Comparison of ENCODE assay signal across 23 cellular contexts in genomic region chr17:78628547-78629435, GRCh38. TPM values are rescaled to one million over a fixed set of nuclear protein-coding genes. Genes with fewer than 3 reads are reported as not detected.
DNase-seq lines count a peak whose midpoint lies in the region; ATAC-seq, FAIRE-seq and TF ChIP-seq lines count a peak whose summit lies in the region.
"Had no signal": no experiment of that assay in that cellular context is flagged by ENCODE, and none has a peak within 500 bp of the region (broad histone marks: within the 10 kb centered on the region; RNA-seq: fewer than 3 reads in every experiment).

No MANE protein-coding gene starts in this region.

- H4K20me1 ChIP-seq in HepG2 (ENCODE audit: insufficient read depth, low read length) (no peaks in the 10 kb centered on the region), K562 (replicated peaks; ENCODE audit: control insufficient read depth, insufficient read depth, low read length) (peaks cover 17% of the 10 kb centered on the region)

- POLR2A ChIA-PET in HepG2 (lab: Yijun Ruan, JAX) (interaction anchor here (0.9 kb wide), 1 partner anchor 11 kb away, joined by 3 read pairs; no protein-coding TSS in a partner anchor), K562 (lab: Yijun Ruan, JAX) (interaction anchor here (0.6 to 0.7 kb wide), 3 partner anchors 17 to 416 kb away, joined by 3 to 4 read pairs (median 3); no protein-coding TSS in a partner anchor)

- H3K23ac ChIP-seq in neuronal stem cell (ENCODE audit: low read depth, low read length, poor library complexity): peak overlapping the region; percentile 73

- no peak overlapping the region for H4K91ac ChIP-seq in neuronal stem cell (ENCODE audit: low read depth, low read length, poor library complexity)

- H4K8ac ChIP-seq in neuronal stem cell (ENCODE audit: low read depth, low read length): peak overlapping the region; percentile 17

- CTCF ChIA-PET in HepG2 (lab: Yijun Ruan, JAX; ENCODE audit: low intra/inter-chr PET ratio, low total read pairs): interaction anchor here (1.6 kb wide), 1 partner anchor 80 kb away, joined by 3 read pairs; no protein-coding TSS in a partner anchor
- CTCF ChIA-PET in K562 (lab: Yijun Ruan, JAX; ENCODE audit: low intra/inter-chr PET ratio): no interaction called here

- H2BK120ac ChIP-seq in neuronal stem cell (ENCODE audit: low read depth, low read length): no peak overlapping the region

- H3K79me1 ChIP-seq in neuronal stem cell (ENCODE audit: low read depth, low read length): no peaks in the 10 kb centered on the region

- H3K9me1 ChIP-seq in K562 (ENCODE audit: control insufficient read depth, insufficient read depth, low read length): peaks cover 4% of the 10 kb centered on the region

- H3K9me3 ChIP-seq in HepG2 (ENCODE audit: low read length) (no peaks in the 10 kb centered on the region), right lobe of liver (no peaks in the 10 kb centered on the region), K562 (replicated peaks; ENCODE audit: control insufficient read depth, insufficient read depth, low read depth, low read length) (no peaks in the 10 kb centered on the region), neuronal stem cell (replicated peaks in 1 of 2; ENCODE audit: control insufficient read depth in 2 of 2, insufficient read depth in 1 of 2, low read depth in 1 of 2, low read length in 2 of 2) (no peaks in the 10 kb centered on the region)
- H3K9me3 ChIP-seq: Caco-2, HAP-1, SJSA1 had no signal

- H3K79me2 ChIP-seq in HepG2 (ENCODE audit: insufficient read depth, low read length) (no peaks in the 10 kb centered on the region), K562 (ENCODE audit: control insufficient read depth, insufficient read depth, low read length) (no peaks in the 10 kb centered on the region)

- 83% methylated on average over 24 of the region's 30 CpGs for WGBS in HepG2 (ENCODE audit: low lambda C conversion rate)
- 93% methylated on average over 7 of the region's 30 CpGs for WGBS in right lobe of liver (ENCODE audit: insufficient coverage, low coverage, low lambda C conversion rate, missing lambda C conversion rate)
- WGBS in K562 (ENCODE audit: insufficient coverage, low coverage, missing lambda C conversion rate): 31% methylated on average over 29 of the region's 30 CpGs
- no CpG with 5 or more reads among the region's 30 CpGs for WGBS in neuronal stem cell (ENCODE audit: extremely low coverage in 2 of 2, insufficient read length in 2 of 2, insufficient replicate concordance in 1 of 2), 2 donors

- no peak for TF ChIP-seq CTCF in HepG2 (CRISPR knock-in tag; IDR thresholded peaks at IDR 0.05)
- no peak for TF ChIP-seq CTCF in right lobe of liver (IDR thresholded peaks at IDR 0.05)
- no peak for TF ChIP-seq CTCF in K562 (IDR thresholded peaks at IDR 0.05 in 2 of 3, conservative IDR thresholded peaks at IDR 0.05 in 1 of 3; ENCODE audit: insufficient read depth in 2 of 3, low read depth in 1 of 3, low read length in 3 of 3)

- H2AK5ac ChIP-seq in neuronal stem cell (ENCODE audit: low read depth, low read length): peak overlapping the region; percentile 28

- intact Hi-C loops in HepG2 (cut with micrococcal nuclease; ENCODE audit: unreplicated experiment) (no loop called here), right lobe of liver (cut with DNase I) (no loop called here), K562 (cut with micrococcal nuclease) (no loop called here)

- no peak for DNase-seq in HepG2 (ENCODE audit: low spot score)
- DNase-seq in right lobe of liver: no peak
- DNase-seq in K562 (ENCODE audit: extremely low read depth in 1 of 4, low spot score in 3 of 4): no peak
- DNase-seq in neuronal stem cell (ENCODE audit: low spot score): no peak
- DNase-seq in frontal cortex (ENCODE audit: low spot score in 2 of 2): no peak
- no peak for DNase-seq in NCI-H187 treated with DMSO at 0.1 percent for 48 hours (lab: John Stamatoyannopoulos, UW)
- DNase-seq: 8988T; Caco-2; CD4-positive, alpha-beta T cell; GDM1; IMR-90; Karpas-422; NCI-H1092; NCI-H1436 treated with DMSO at 0.1 percent for 48 hours; NCI-H2107; NCI-H510A had no signal

- TF ChIP-seq RAD21 in HepG2 (CRISPR knock-in tag; IDR thresholded peaks at IDR 0.05) (no peak), K562 (CRISPR knock-in tag; conservative IDR thresholded peaks at IDR 0.05 in 1 of 2, IDR thresholded peaks at IDR 0.05 in 1 of 2) (no peak)

- FAIRE-seq in HepG2 (lab: Jason Lieb, UNC) (no peak), K562 (lab: Jason Lieb, UNC) (no peak), frontal cortex (lab: Jason Lieb, UNC) (no peak)

- in situ Hi-C loops in HepG2 (cut with HindIII; ENCODE audit: extremely low pct_ligation_motif_present, low pct_unique_long_range_greater_than_20kb) (no loop called here), K562 (cut with MboI) (no loop called here)

- H2BK12ac ChIP-seq in neuronal stem cell (ENCODE audit: low read length): peak overlapping the region; percentile 11

- TF ChIP-seq POLR2A in HepG2 (IDR thresholded peaks at IDR 0.05; ENCODE audit: insufficient read depth in 1 of 2, low read depth in 2 of 2, low read length in 2 of 2) (no peak), right lobe of liver (IDR thresholded peaks at IDR 0.05) (no peak), K562 (conservative IDR thresholded peaks at IDR 0.05) (no peak)

- TF ChIP-seq EP300 in HepG2 (IDR thresholded peaks at IDR 0.05; ENCODE audit: low read depth in 2 of 2, low read length in 2 of 2) (no peak), HepG2 (CRISPR knock-in tag; IDR thresholded peaks at IDR 0.05; ENCODE audit: borderline replicate concordance) (no peak), K562 (IDR thresholded peaks at IDR 0.05; ENCODE audit: low read length) (no peak)

- H2BK5ac ChIP-seq in neuronal stem cell (ENCODE audit: low read length): peak overlapping the region; percentile 24

- no peak overlapping the region for H3K4me2 ChIP-seq in HepG2 (ENCODE audit: low read depth, low read length)
- no peak overlapping the region for H3K4me2 ChIP-seq in K562 (ENCODE audit: insufficient read depth, low read length)
- H3K4me2 ChIP-seq in neuronal stem cell (ENCODE audit: insufficient read depth, low read length, poor library complexity, severe bottlenecking): no peak overlapping the region

- H2BK15ac ChIP-seq in neuronal stem cell (ENCODE audit: low read length): no peak overlapping the region

- BruUV-seq in HepG2 (replicated peaks; lab: Mats Ljungman, UMichigan) (no TSS peak), K562 (replicated peaks; lab: Mats Ljungman, UMichigan) (no TSS peak)

- H3K9ac ChIP-seq in HepG2 (ENCODE audit: insufficient read depth, low read depth, low read length) (no peak overlapping the region), K562 (ENCODE audit: insufficient read depth in 1 of 2, low read depth in 2 of 2, low read length in 2 of 2) (no peak overlapping the region; a peak in 1 of 4 replicates), neuronal stem cell (ENCODE audit: low read depth, low read length, poor library complexity) (no peak overlapping the region)

- H3K4me3 ChIP-seq in HepG2 (replicated peaks in 1 of 3; ENCODE audit: insufficient read depth in 1 of 3, low read depth in 2 of 3, low read length in 3 of 3) (no peak overlapping the region), right lobe of liver (no peak overlapping the region), K562 (no peak overlapping the region), neuronal stem cell (ENCODE audit: low read length in 2 of 2) (no peak overlapping the region)
- H3K4me3 ChIP-seq: HAP-1, SJSA1 had no signal

- peak overlapping the region; percentile 38 for H3K14ac ChIP-seq in neuronal stem cell (ENCODE audit: low read length)

- H3K27ac ChIP-seq in HepG2 (ENCODE audit: extremely low read length, insufficient read depth, low read length) (no peak overlapping the region), right lobe of liver (no peak overlapping the region), K562 (ENCODE audit: extremely low read depth, low read depth, low read length) (no peak overlapping the region), neuronal stem cell (replicated peaks; ENCODE audit: low read length) (no peak overlapping the region)
- H3K27ac ChIP-seq: HL-60, SJSA1 had no signal

- H3K4ac ChIP-seq in neuronal stem cell (ENCODE audit: low read length): no peak overlapping the region

- H3K18ac ChIP-seq in neuronal stem cell (ENCODE audit: low read length): peak overlapping the region; percentile 11

- H3K4me1 ChIP-seq in HepG2 (ENCODE audit: insufficient read depth, low read length): peaks cover 53% of the 10 kb centered on the region
- no peaks in the 10 kb centered on the region for H3K4me1 ChIP-seq in right lobe of liver
- H3K4me1 ChIP-seq in K562 (replicated peaks in 1 of 2; ENCODE audit: control insufficient read depth in 2 of 2, insufficient read depth in 2 of 2, low read length in 2 of 2): peaks cover 11 to 18% of the 10 kb centered on the region in 2 experiments; a peak in 4 of 5 replicates
- no peaks in the 10 kb centered on the region for H3K4me1 ChIP-seq in neuronal stem cell (ENCODE audit: control insufficient read depth in 2 of 2, insufficient read depth in 1 of 2, low read depth in 1 of 2, low read length in 2 of 2)
- H3K4me1 ChIP-seq: Caco-2, HAP-1 had no signal

- H3K27me3 ChIP-seq in HepG2 (ENCODE audit: control insufficient read depth in 1 of 2, insufficient read depth in 2 of 2, low read length in 2 of 2) (peaks cover 0 to 5% of the 10 kb centered on the region in 2 experiments; a peak in 2 of 5 replicates), right lobe of liver (no peaks in the 10 kb centered on the region), K562 (ENCODE audit: control insufficient read depth in 2 of 2, insufficient read depth in 2 of 2, low read length in 2 of 2) (peaks cover 37 to 61% of the 10 kb centered on the region in 2 experiments), neuronal stem cell (ENCODE audit: control insufficient read depth in 3 of 3, insufficient read depth in 3 of 3, low read depth in 1 of 3, low read length in 3 of 3) (peaks cover 0 to 2% (median 1%) of the 10 kb centered on the region in 3 experiments)
- H3K27me3 ChIP-seq: SJSA1 had no signal

- H2AFZ ChIP-seq in HepG2 (ENCODE audit: low read length): no peak overlapping the region
- H2AFZ ChIP-seq in K562 (ENCODE audit: low read depth, low read length): no peak overlapping the region
- no peak overlapping the region for H2AFZ ChIP-seq in neuronal stem cell (ENCODE audit: low read length)

- H3K36me3 ChIP-seq in HepG2 (replicated peaks in 1 of 2; ENCODE audit: control insufficient read depth in 1 of 2, insufficient read depth in 2 of 2, low read length in 2 of 2) (no peaks in the 10 kb centered on the region), right lobe of liver (no peaks in the 10 kb centered on the region), K562 (ENCODE audit: control insufficient read depth, insufficient read depth, low read length) (no peaks in the 10 kb centered on the region), neuronal stem cell (replicated peaks in 1 of 2; ENCODE audit: control insufficient read depth in 2 of 2, insufficient read depth in 2 of 2, low read length in 2 of 2) (no peaks in the 10 kb centered on the region)
- H3K36me3 ChIP-seq: HAP-1, SJSA1 had no signal

- ATAC-seq in HepG2 (no peak), right lobe of liver (no peak), K562 (no peak), GM21367 (IDR thresholded peaks at IDR 0.05; ENCODE audit: unreplicated experiment) (no peak), GM18909 (IDR thresholded peaks at IDR 0.05; ENCODE audit: poor library complexity, unreplicated experiment) (no peak)

RNA-seq across cellular contexts. Expression of gene DNAH17, which starts 51.6 kb away (rescaled TPM):
- total RNA-seq in HepG2 (2016; rRNA removed; fragmentation: Illumina TruSeq; extraction: Trizol): 0.86 and 0.90 TPM in 2 replicates
- 0.51 and 0.79 TPM in 2 replicates for total RNA-seq in HepG2 (2016; cell fraction: cytosol; rRNA removed; fragmentation: Illumina TruSeq; extraction: Trizol; ENCODE audit: low read depth)
- 0.28 and 1.4 TPM in 2 replicates for total RNA-seq in HepG2 (2016; cell fraction: insoluble cytoplasmic fraction; rRNA removed; fragmentation: Illumina TruSeq; extraction: Trizol)
- 0.34 and 0.46 TPM in 2 replicates for total RNA-seq in HepG2 (2016; cell fraction: membrane; rRNA removed; fragmentation: Illumina TruSeq; extraction: Trizol)
- total RNA-seq in HepG2 (2016; cell fraction: nucleus; rRNA removed; fragmentation: Illumina TruSeq; extraction: Trizol): 1.9 and 2.2 TPM in 2 replicates
- 1.6 and 1.8 TPM in 2 replicates for polyA plus RNA-seq in HepG2 (2011; rRNA removed)
- 0.98 and 1.4 TPM in 2 replicates for polyA plus RNA-seq in HepG2 (2011; cell fraction: cytosol; rRNA removed)
- 8.8 and 9.2 TPM in 2 replicates for polyA plus RNA-seq in HepG2 (2011; cell fraction: nucleus; rRNA removed)
- 3.3 and 4.0 TPM in 2 replicates for polyA plus RNA-seq in HepG2 (2012)
- polyA plus RNA-seq in HepG2 (2016; cell fraction: cytosol; fragmentation: Illumina TruSeq; extraction: Trizol; ENCODE audit: low read depth): 0.34 and 0.66 TPM in 2 replicates
- 1.1 and 1.3 TPM in 2 replicates for polyA plus RNA-seq in HepG2 (2016; cell fraction: insoluble cytoplasmic fraction; fragmentation: Illumina TruSeq; extraction: Trizol; ENCODE audit: low read depth)
- 0.31 and 1.2 TPM in 2 replicates for polyA plus RNA-seq in HepG2 (2016; cell fraction: membrane; fragmentation: Illumina TruSeq; extraction: Trizol; ENCODE audit: low read depth)
- polyA plus RNA-seq in HepG2 (2016; cell fraction: nucleus; fragmentation: Illumina TruSeq; extraction: Trizol; ENCODE audit: insufficient read depth, low read depth): 2.7 and 3.1 TPM in 2 replicates
- polyA minus RNA-seq in HepG2 (2011; rRNA and poly(A)+ RNA removed; ENCODE audit: low replicate concordance): 2.5 and 3.0 TPM in 2 replicates
- polyA minus RNA-seq in HepG2 (2011; cell fraction: cytosol; rRNA and poly(A)+ RNA removed): 0.89 and 1.5 TPM in 2 replicates
- polyA minus RNA-seq in HepG2 (2011; cell fraction: nucleus; rRNA and poly(A)+ RNA removed): 6.1 and 6.3 TPM in 2 replicates
- under 1 TPM in 1 of 6 experiments, not detected in 5; 0.04 TPM for total RNA-seq in right lobe of liver
- total RNA-seq in K562 (2011; cell fraction: chromatin; rRNA removed; ENCODE audit: low replicate concordance): not detected in 2 replicates
- total RNA-seq in K562 (2011; cell fraction: nucleolus; rRNA removed): not detected in 2 replicates
- 0.15 TPM in 1 of 2 replicates, not detected in the other for total RNA-seq in K562 (2011; cell fraction: nucleoplasm; rRNA removed)
- under 0.01 TPM in 1 of 2 replicates, not detected in the other for total RNA-seq in K562 (2014; rRNA removed)
- not detected in 2 replicates for total RNA-seq in K562 (2014; rRNA removed; fragmentation: Illumina TruSeq; extraction: Trizol)
- total RNA-seq in K562 (2015; rRNA removed; fragmentation: Illumina TruSeq; extraction: Trizol): not detected in 2 replicates
- total RNA-seq in K562 (2021): not detected in 2 replicates
- not detected in 2 replicates for polyA plus RNA-seq in K562 (2011; rRNA removed)
- not detected in 2 replicates for polyA plus RNA-seq in K562 (2011; cell fraction: cytosol; rRNA removed)
- polyA plus RNA-seq in K562 (2011; cell fraction: nucleus; rRNA removed): 0.03 TPM in 1 of 2 replicates, not detected in the other
- 0.27 and 0.65 TPM in 2 replicates for polyA plus RNA-seq in K562 (2012)
- polyA plus RNA-seq in K562 (2014; fragmentation: Illumina TruSeq; extraction: Trizol): not detected in 2 replicates
- polyA plus RNA-seq in K562 (2014; fragmentation: Nextera tagmentation; extraction: Ambion mirVana): under 1 TPM; 0.04 to 0.06 TPM
- 0.01 TPM in 1 of 2 replicates, not detected in the other for polyA plus RNA-seq in K562 (2014; rRNA removed)
- polyA minus RNA-seq in K562 (2011; rRNA and poly(A)+ RNA removed): not detected in 2 replicates
- polyA minus RNA-seq in K562 (2011; cell fraction: cytosol; rRNA and poly(A)+ RNA removed): not detected in 2 replicates
- polyA minus RNA-seq in K562 (2011; cell fraction: nucleus; rRNA and poly(A)+ RNA removed): not detected in 2 replicates
- 0.03 TPM for polyA plus RNA-seq in neuronal stem cell (2013, experiment 1 of 2)
- polyA plus RNA-seq in neuronal stem cell (2013, experiment 2 of 2): 0.04 TPM
- under 0.01 TPM for total RNA-seq in frontal cortex
- total RNA-seq: HT1080, IMR-90, MCF 10A, SJSA1 had no signal
- polyA plus RNA-seq: IMR-90 had no signal

Comparison
In these comparisons a context has a peak if more than half of its experiments do, and no peak if none do; other contexts are left out.
1. Of the 241 proteins assayed by ChIP-seq in both HepG2 and K562: peak only in HepG2: ZFP91; only in K562: none; in both: none; in neither: 239; mixed calls (peak in some experiments, not most) for 1.